8 cellular contexts compared by ENCODE assay signal in the genomic region with DNA sequence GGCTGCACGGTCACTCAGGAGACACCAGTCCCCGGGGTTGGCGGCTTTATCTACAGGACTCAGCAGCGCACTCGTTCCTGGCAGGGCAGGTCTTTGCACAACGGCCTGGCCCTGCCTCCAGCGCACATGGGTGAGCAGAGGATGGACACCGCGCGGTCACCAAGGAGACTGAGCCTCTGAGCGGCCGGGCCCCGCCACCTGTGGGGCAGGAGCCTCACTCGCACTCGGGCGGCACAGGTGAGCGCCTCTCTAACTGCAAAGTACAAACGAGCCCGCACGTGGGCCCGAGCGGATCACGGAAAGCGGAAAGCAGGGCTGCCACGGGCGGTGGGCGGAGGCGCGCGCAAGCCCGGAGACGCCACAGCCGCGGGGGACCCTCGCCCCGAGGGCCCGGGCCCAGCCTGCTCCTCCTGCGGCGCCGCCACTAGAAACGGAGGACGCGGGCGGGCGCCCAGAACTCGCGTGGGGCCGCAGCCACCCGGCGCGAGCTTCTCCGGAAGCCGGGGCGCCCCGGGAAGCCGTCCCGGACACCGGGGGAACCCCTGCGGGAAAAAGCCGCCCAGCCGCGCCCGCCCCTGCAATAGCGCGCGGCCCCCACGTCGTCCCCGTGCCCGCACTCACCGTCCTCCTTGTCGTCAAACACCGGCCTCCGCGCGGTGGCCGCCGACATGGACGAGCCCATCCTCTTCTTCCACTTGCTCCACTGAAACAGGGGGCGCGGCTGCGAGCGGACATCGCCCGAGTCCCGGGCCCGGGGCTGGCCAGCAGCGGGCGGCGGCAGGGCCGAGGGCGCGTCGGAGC. TPM values are rescaled to one million over a fixed set of nuclear protein-coding genes. Genes with fewer than 3 reads are reported as not detected.
DNase-seq lines count a peak whose midpoint lies in the region; ATAC-seq lines count a peak whose summit lies in the region.

No MANE protein-coding gene starts in this region.

- peak overlapping the region; percentile 41 for H3K27ac Mint-ChIP-seq in T-helper 17 cell

- ATAC-seq in HG03139 (IDR thresholded peaks at IDR 0.05; ENCODE audit: unreplicated experiment): peak; percentile 3
- peak; percentile 14 for ATAC-seq in T-helper 17 cell
- ATAC-seq in left colon: peak; percentile 34
- ATAC-seq in HG02870 (IDR thresholded peaks at IDR 0.05; ENCODE audit: unreplicated experiment): no peak

- intact Hi-C loops in left colon (cut with DNase I, micrococcal nuclease): no loop called here

- H3K9me3 ChIP-seq in T-helper 17 cell (ENCODE audit: control insufficient read depth, low read length, poor library complexity, severe bottlenecking): no peaks in the 10 kb centered on the region

- peak; percentile 6 for DNase-seq in SIG-M5 treated with dmso at 0.1 percent for 504 hours (lab: John Stamatoyannopoulos, UW; ENCODE audit: unreplicated experiment)
- no peak for DNase-seq in SIG-M5 (lab: John Stamatoyannopoulos, UW)
- DNase-seq in T-helper 17 cell: peak; percentile 17 to 33 (median 32)
- peak; percentile 68 to 84 for DNase-seq in T47D (ENCODE audit: low read depth in 1 of 2, low spot score in 1 of 2)
- DNase-seq in left colon: peak; percentile 40 to 61
- DNase-seq in stimulated activated CD4-positive, alpha-beta T cell treated with anti-CD3 and anti-CD28 coated beads, TNF-alpha, amount 100 ng/mL, for 4 hours (ENCODE audit: low read depth in 3 of 3): peak in 2 of 3 experiments; percentile 30 to 37

- H3K36me3 Mint-ChIP-seq in T-helper 17 cell (ENCODE audit: low read depth): no peaks in the 10 kb centered on the region

- no peaks in the 10 kb centered on the region for H3K27me3 Mint-ChIP-seq in T-helper 17 cell

- in situ Hi-C loops in T47D (cut with HindIII; ENCODE audit: low pct_unique_long_range_greater_than_20kb, low sequenced_read_pairs): no loop called here

- peak overlapping the region; percentile 94 for H3K4me3 Mint-ChIP-seq in T-helper 17 cell

- H3K4me1 Mint-ChIP-seq in T-helper 17 cell: peaks cover 7% of the 10 kb centered on the region

RNA-seq across cellular contexts. Expression of gene STK32C, which starts 0.6 kb away (rescaled TPM):
- 1 to 10 TPM; 7.1 to 8.4 TPM for total RNA-seq in T-helper 17 cell
- total RNA-seq in left colon: 10 to 100 TPM in 1 of 2 donors, 1 to 10 TPM in 1; 8.4 to 10.0 TPM

RNA-seq across cellular contexts. Expression of gene LRRC27, which starts 24.8 kb away (rescaled TPM):
- total RNA-seq in T-helper 17 cell: 1 to 10 TPM; 3.5 to 7.6 TPM
- 1 to 10 TPM; 6.5 to 9.2 TPM for total RNA-seq in left colon
